8 cellular contexts compared by ENCODE assay signal in the genomic region with DNA sequence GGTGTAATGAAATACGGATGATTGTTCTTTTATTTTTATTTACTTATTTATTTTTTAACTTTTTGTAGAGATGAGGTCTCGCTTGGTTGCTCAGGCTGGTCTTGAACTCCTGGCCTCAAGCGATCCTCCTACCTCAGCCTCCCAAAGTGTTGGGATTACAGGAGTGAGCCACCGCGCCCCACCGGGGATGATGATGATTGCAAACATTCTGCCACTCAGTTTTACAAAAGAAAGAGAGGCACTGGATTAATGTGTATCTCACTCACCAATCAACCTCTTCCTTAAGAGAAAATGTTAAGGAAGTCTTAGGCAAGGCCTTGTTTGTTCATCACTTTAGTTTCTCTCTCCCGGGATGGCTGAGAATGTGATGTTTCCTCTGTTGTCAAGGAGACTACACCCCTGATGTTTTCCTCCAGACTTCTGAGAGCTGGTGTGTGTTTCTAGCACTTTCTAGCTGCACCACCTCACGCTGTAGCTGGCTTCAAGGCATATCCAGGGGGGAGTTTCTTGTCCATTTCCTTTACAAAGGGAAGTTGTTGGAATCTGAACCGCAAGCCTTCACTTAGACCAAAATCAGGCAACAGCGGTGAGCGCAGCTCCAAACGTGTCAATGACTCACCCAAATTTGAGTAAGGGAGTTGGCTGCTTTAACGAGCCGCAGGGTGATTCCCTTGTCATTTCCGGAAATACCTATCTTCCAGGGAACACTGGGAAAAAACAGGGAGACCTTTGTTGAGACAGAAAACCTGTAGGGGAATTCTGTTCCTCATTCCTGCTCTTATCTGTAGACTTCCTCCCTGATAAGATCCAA. TPM values are rescaled to one million over a fixed set of nuclear protein-coding genes. Genes with fewer than 3 reads are reported as not detected.
DNase-seq lines count a peak whose midpoint lies in the region; ATAC-seq and TF ChIP-seq lines count a peak whose summit lies in the region.

No MANE protein-coding gene starts in this region.

- peak; percentile 82 for DNase-seq in HFF-Myc (ENCODE audit: extremely low read depth, low read depth)
- peak; percentile 40 to 71 (median 46) for DNase-seq in T-helper 17 cell
- peak; percentile 68 to 85 (median 76) for DNase-seq in body of pancreas
- DNase-seq in NCI-H524 (lab: John Stamatoyannopoulos, UW) = no peak
- no peak for DNase-seq in NCI-H1092 (lab: John Stamatoyannopoulos, UW)

- peak overlapping the region; percentile 98 for H3K27ac Mint-ChIP-seq in T-helper 17 cell

- no peaks in the 10 kb centered on the region for H3K9me3 ChIP-seq in T-helper 17 cell (ENCODE audit: control insufficient read depth, low read length, poor library complexity, severe bottlenecking)
- no peaks in the 10 kb centered on the region for H3K9me3 ChIP-seq in body of pancreas
- H3K9me3 ChIP-seq in iPS-18c (ENCODE audit: control insufficient read depth, insufficient read depth, low read length) = no peaks in the 10 kb centered on the region

- peaks cover 37% of the 10 kb centered on the region for H3K4me1 Mint-ChIP-seq in T-helper 17 cell

- H3K4me3 Mint-ChIP-seq in T-helper 17 cell = peak overlapping the region; percentile 91

- TF ChIP-seq CTCF in 22Rv1 (IDR thresholded peaks at IDR 0.05) (no peak), HFF-Myc (IDR thresholded peaks at IDR 0.05; ENCODE audit: low read depth, low read length, missing control alignments) (no peak), body of pancreas (IDR thresholded peaks at IDR 0.05) (no peak)

- H3K27me3 ChIP-seq in body of pancreas = no peaks in the 10 kb centered on the region

- 23 to 27% methylated on average over 15 of the region's 15 CpGs for WGBS in body of pancreas, 2 donors

- H3K4me1 ChIP-seq in body of pancreas = peaks cover 87% of the 10 kb centered on the region

- no peaks in the 10 kb centered on the region for H3K36me3 ChIP-seq in body of pancreas (replicated peaks in 1 of 2; ENCODE audit: insufficient read depth in 1 of 2, low read depth in 2 of 2)

- peak in 2 of 3 donors; percentile 71 to 85 for TF ChIP-seq POLR2A in body of pancreas (IDR thresholded peaks at IDR 0.05)

- ATAC-seq in T-helper 17 cell (peak; percentile 23), body of pancreas (peak; percentile 6)

- no peaks in the 10 kb centered on the region for H3K27me3 Mint-ChIP-seq in T-helper 17 cell

- H3K27ac ChIP-seq in 22Rv1 (peak overlapping the region; percentile 97), body of pancreas (peak overlapping the region; percentile 94 to 99 (median 98)), skin epidermis (peak overlapping the region; percentile 83 to 99 (median 98))

- no peaks in the 10 kb centered on the region for H3K36me3 Mint-ChIP-seq in T-helper 17 cell (ENCODE audit: low read depth)

- H3K4me3 ChIP-seq in HFF-Myc (replicated peaks; ENCODE audit: low read depth, low read length) = peak overlapping the region; percentile 93
- no peak overlapping the region for H3K4me3 ChIP-seq in body of pancreas
- H3K4me3 ChIP-seq in iPS-18c (ENCODE audit: insufficient read depth, low read depth, low read length) = peak overlapping the region; percentile 92
- H3K4me3 ChIP-seq in skin epidermis = peak overlapping the region; percentile 54 to 78 (median 71)

- intact Hi-C loops in body of pancreas (cut with DNase I) = no loop called here

RNA-seq across cellular contexts. Expression of gene LDLR, which starts 2.3 kb away (rescaled TPM):
- total RNA-seq in T-helper 17 cell (100 to 1,000 TPM in 1 of 2 donors, 10 to 100 TPM in 1; 98.2 to 139 TPM), body of pancreas (100 to 1,000 TPM in 1 of 2 donors, 10 to 100 TPM in 1; 18.9 to 105 TPM)

Comparison
In these comparisons a context has a peak if more than half of its experiments do, and no peak if none do; other contexts are left out.
1. DNase-seq: peak in HFF-Myc (single experiment), T-helper 17 cell (3 of 3) and body of pancreas (4 of 4); none in NCI-H524 (0 of 2) and NCI-H1092 (single experiment).
2. H3K4me3 ChIP-seq: peak in HFF-Myc (single experiment), iPS-18c (single experiment) and skin epidermis (7 of 7); none in body of pancreas (0 of 2).
3. Peak in every context shown above with its lines, with median percentiles within 50 percentile points of each other: H3K27ac ChIP-seq.